8 cellular contexts compared by ENCODE assay signal in the genomic region with DNA sequence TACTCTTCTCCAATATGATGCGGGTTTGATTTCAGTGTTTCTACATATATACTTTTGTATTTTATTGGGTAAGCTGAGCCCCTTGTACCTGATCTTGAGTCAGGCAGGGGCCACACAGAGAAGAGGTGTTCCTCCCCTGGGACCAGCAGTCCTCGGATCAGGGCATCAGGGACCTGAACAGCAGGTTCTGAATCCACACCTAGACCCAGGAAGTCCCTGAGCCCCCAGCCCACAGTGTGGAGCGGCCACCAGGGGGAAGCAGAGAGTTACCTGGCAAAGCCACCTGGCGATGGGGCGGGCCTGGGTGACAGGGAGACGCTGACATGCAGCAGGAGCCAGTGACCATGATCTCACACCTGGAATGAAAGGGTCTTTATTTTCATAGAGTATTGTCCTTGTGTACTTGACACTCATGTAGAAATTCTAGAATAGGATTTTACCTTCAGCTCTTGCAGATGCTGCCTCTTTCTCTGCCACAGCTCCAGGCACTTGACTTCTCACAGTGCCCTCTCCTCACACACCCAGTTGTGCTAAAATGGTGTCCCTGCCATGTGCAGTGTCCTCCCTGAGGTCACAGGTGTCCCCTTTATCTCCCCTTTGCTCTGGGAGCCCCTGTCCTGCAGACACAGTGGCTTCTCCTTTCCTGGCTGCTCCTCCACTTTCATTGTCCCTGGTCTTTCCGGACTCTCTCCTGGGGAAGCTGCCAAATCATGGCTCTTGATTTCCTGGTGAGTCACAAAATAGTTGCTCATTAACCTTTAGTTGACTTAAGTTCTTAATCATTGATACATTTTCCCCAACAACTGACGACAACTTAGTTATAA. TPM values are rescaled to one million over a fixed set of nuclear protein-coding genes. Genes with fewer than 3 reads are reported as not detected.
DNase-seq lines count a peak whose midpoint lies in the region; ATAC-seq and TF ChIP-seq lines count a peak whose summit lies in the region.

No MANE protein-coding gene starts in this region.

- H3K4me1 Mint-ChIP-seq in Calu3 (ENCODE audit: low read depth, unreplicated experiment) (peaks cover 49% of the 10 kb centered on the region), mesothelial cell of epicardium (no peaks in the 10 kb centered on the region)

- H3K27me3 Mint-ChIP-seq in Calu3 (ENCODE audit: unreplicated experiment) (no peaks in the 10 kb centered on the region), mesothelial cell of epicardium (ENCODE audit: low read depth) (peaks cover 49% of the 10 kb centered on the region)

- peak overlapping the region; percentile 85 for H3K27ac Mint-ChIP-seq in Calu3 (ENCODE audit: unreplicated experiment)
- H3K27ac Mint-ChIP-seq in mesothelial cell of epicardium: no peak overlapping the region

- H3K4me3 Mint-ChIP-seq in Calu3 (ENCODE audit: low read depth, unreplicated experiment): peak overlapping the region; percentile 56
- H3K4me3 Mint-ChIP-seq in mesothelial cell of epicardium: no peak overlapping the region

- no peaks in the 10 kb centered on the region for H3K9me3 Mint-ChIP-seq in Calu3 (ENCODE audit: low read depth, unreplicated experiment)
- no peaks in the 10 kb centered on the region for H3K9me3 Mint-ChIP-seq in mesothelial cell of epicardium

- no TSS peak for BruUV-seq in Calu3 (replicated peaks; lab: Mats Ljungman, UMichigan)

- peak; percentile 96 for TF ChIP-seq CTCF in Calu3 (IDR thresholded peaks at IDR 0.05; ENCODE audit: unreplicated experiment)
- peak; percentile 62 for TF ChIP-seq CTCF in mesothelial cell of epicardium (IDR thresholded peaks at IDR 0.05; ENCODE audit: unreplicated experiment)

- DNase-seq in Calu3: peak; percentile 97
- peak; percentile 37 for DNase-seq in LHCN-M2 (ENCODE audit: low read depth)
- peak; percentile 24 for DNase-seq in UCSD-AML1 (lab: John Stamatoyannopoulos, UW; ENCODE audit: unreplicated experiment)
- peak; percentile 37 to 60 for DNase-seq in T47D (ENCODE audit: low read depth in 1 of 2, low spot score in 1 of 2)
- DNase-seq in mesothelial cell of epicardium (ENCODE audit: low spot score in 2 of 2, unreplicated experiment in 2 of 2): peak; percentile 45 to 75
- peak; percentile 29 to 73 (median 58) for DNase-seq in stimulated activated naive CD4-positive, alpha-beta T cell (lab: John Stamatoyannopoulos, UW)
- no peak for DNase-seq in hippocampal formation (lab: John Stamatoyannopoulos, UW)

- CTCF ChIA-PET in Calu3 (lab: Charles Lee): interaction anchor here (0.6 to 3.7 kb wide), 11 partner anchors 8 to 184 kb away, joined by 3 to 30 read pairs (median 8); no protein-coding TSS in a partner anchor

- intact Hi-C loops in Calu3 (cut with micrococcal nuclease; ENCODE audit: unreplicated experiment): loop anchor here (1.0 kb wide), 1 partner anchor 55 kb away; no protein-coding TSS in a partner anchor

- ATAC-seq in HG03095 (IDR thresholded peaks at IDR 0.05; ENCODE audit: unreplicated experiment): no peak

- in situ Hi-C loops in T47D (cut with HindIII; ENCODE audit: low pct_unique_long_range_greater_than_20kb, low sequenced_read_pairs): no loop called here

- H3K36me3 Mint-ChIP-seq in Calu3 (ENCODE audit: insufficient read depth, unreplicated experiment): peaks cover 11% of the 10 kb centered on the region
- H3K36me3 Mint-ChIP-seq in mesothelial cell of epicardium: no peaks in the 10 kb centered on the region

RNA-seq across cellular contexts. Expression of gene GGTLC2, which starts 48.5 kb away (rescaled TPM):
- total RNA-seq in Calu3 (2022): not detected in 2 replicates
- total RNA-seq in LHCN-M2 (2014; rRNA removed): not detected in 2 replicates
- not detected for polyA plus RNA-seq in LHCN-M2 (2012)
- total RNA-seq in mesothelial cell of epicardium: 0.31 TPM in 1 of 3 replicates, not detected in the others

Comparison
In these comparisons a context has a peak if more than half of its experiments do, and no peak if none do; other contexts are left out.
1. DNase-seq: peak in Calu3 (single experiment), LHCN-M2 (single experiment), UCSD-AML1 (single experiment), T47D (2 of 2), mesothelial cell of epicardium (2 of 2) and stimulated activated naive CD4-positive, alpha-beta T cell (6 of 6); none in hippocampal formation (0 of 2).